Comparison of ENCODE assay signal across 10 cellular contexts in genomic region chr15:85318732-85319076, GRCh38.
A peak's percentile ranks its signal among the peaks of the same experiment; 100 is the strongest.
DNase-seq lines count a peak whose midpoint lies in the region; ATAC-seq lines count a peak whose summit lies in the region.
"Had no signal": no experiment of that assay in that cellular context is flagged by ENCODE, and none has a peak within 500 bp of the region (broad histone marks: within the 10 kb centered on the region; RNA-seq: fewer than 3 reads in every experiment).

No MANE protein-coding gene starts in this region.

- no peak for DNase-seq in activated T-cell treated with anti-CD3 and anti-CD28 coated beads, Interleukin-2, amount 50 U/mL, for 72 hours
- no peak for DNase-seq in activated T-cell treated with anti-CD3 and anti-CD28 coated beads, Interleukin-2, amount 50 U/mL, for 4 hours
- no peak for DNase-seq in activated T-helper 1 cell treated with anti-CD3 and anti-CD28 coated beads, Interleukin-12 subunit alpha, Interleukin-12 subunit beta, Interleukin-2, Interleukin-4 antibody, amounts not matched to agents 30 ng/mL and 10 ng/mL and 1 ng/mL, durations not matched to agents 14 hours and 24 hours and 36 hours (ENCODE audit: low spot score)
- DNase-seq in stimulated activated naive B cell treated with anti-CD40 and anti-IgM and Interleukin-4, amounts not matched to agents 10 μg/mL and 1 μg/mL and 100 μg/mL, for 72 hours: no peak
- DNase-seq in DMS79 treated with DMSO at 0.1 percent for 48 hours (lab: John Stamatoyannopoulos, UW) (no peak), 8988T (no peak), midbrain (lab: John Stamatoyannopoulos, UW) (no peak)
- DNase-seq: C1 segment of cervical spinal cord, lower lobe of right lung had no signal

- H3K4me3 Mint-ChIP-seq in activated T-cell treated with anti-CD3 and anti-CD28 coated beads, Interleukin-2, amount 50 U/mL, for 72 hours: peak overlapping the region; percentile 32 to 51
- H3K4me3 Mint-ChIP-seq in activated T-cell treated with anti-CD3 and anti-CD28 coated beads, Interleukin-2, amount 50 U/mL, for 4 hours: no peak overlapping the region
- H3K4me3 Mint-ChIP-seq in activated T-helper 1 cell treated with anti-CD3 and anti-CD28 coated beads, Interleukin-12 subunit alpha, Interleukin-12 subunit beta, Interleukin-2, Interleukin-4 antibody, amounts not matched to agents 30 ng/mL and 10 ng/mL and 1 ng/mL, durations not matched to agents 14 hours and 24 hours and 36 hours: no peak overlapping the region
- H3K4me3 Mint-ChIP-seq in stimulated activated naive B cell treated with anti-CD40 and anti-IgM and Interleukin-4, amounts not matched to agents 10 μg/mL and 1 μg/mL and 100 μg/mL, for 72 hours: peak overlapping the region; percentile 21 to 43

- peak in 1 of 2 donors; percentile 22 for ATAC-seq in activated T-cell treated with anti-CD3 and anti-CD28 coated beads, Interleukin-2, amount 50 U/mL, for 72 hours (replicated peaks in 1 of 2)
- no peak for ATAC-seq in activated T-cell treated with anti-CD3 and anti-CD28 coated beads, Interleukin-2, amount 50 U/mL, for 4 hours
- peak; percentile 17 for ATAC-seq in HG02938 (IDR thresholded peaks at IDR 0.05; ENCODE audit: unreplicated experiment)
- ATAC-seq in stimulated activated naive B cell treated with anti-CD40 and anti-IgM and Interleukin-4, amounts not matched to agents 10 μg/mL and 1 μg/mL and 100 μg/mL, for 72 hours (replicated peaks): peak; percentile 59 to 60

- H3K36me3 Mint-ChIP-seq in activated T-cell treated with anti-CD3 and anti-CD28 coated beads, Interleukin-2, amount 50 U/mL, for 72 hours (ENCODE audit: insufficient read depth in 2 of 2): peaks cover 4 to 5% of the 10 kb centered on the region in 2 donors
- H3K36me3 Mint-ChIP-seq in activated T-cell treated with anti-CD3 and anti-CD28 coated beads, Interleukin-2, amount 50 U/mL, for 4 hours (ENCODE audit: insufficient read depth): peaks cover 3% of the 10 kb centered on the region
- peaks cover 8% of the 10 kb centered on the region for H3K36me3 Mint-ChIP-seq in activated T-helper 1 cell treated with anti-CD3 and anti-CD28 coated beads, Interleukin-12 subunit alpha, Interleukin-12 subunit beta, Interleukin-2, Interleukin-4 antibody, amounts not matched to agents 30 ng/mL and 10 ng/mL and 1 ng/mL, durations not matched to agents 14 hours and 24 hours and 36 hours (ENCODE audit: low read depth)
- H3K36me3 Mint-ChIP-seq in stimulated activated naive B cell treated with anti-CD40 and anti-IgM and Interleukin-4, amounts not matched to agents 10 μg/mL and 1 μg/mL and 100 μg/mL, for 72 hours: peaks cover 9 to 11% of the 10 kb centered on the region in 2 donors

- peaks cover 0 to 2% of the 10 kb centered on the region in 2 donors for H3K9me3 Mint-ChIP-seq in activated T-cell treated with anti-CD3 and anti-CD28 coated beads, Interleukin-2, amount 50 U/mL, for 72 hours
- peaks cover 14% of the 10 kb centered on the region for H3K9me3 Mint-ChIP-seq in activated T-cell treated with anti-CD3 and anti-CD28 coated beads, Interleukin-2, amount 50 U/mL, for 4 hours
- H3K9me3 Mint-ChIP-seq in activated T-helper 1 cell treated with anti-CD3 and anti-CD28 coated beads, Interleukin-12 subunit alpha, Interleukin-12 subunit beta, Interleukin-2, Interleukin-4 antibody, amounts not matched to agents 30 ng/mL and 10 ng/mL and 1 ng/mL, durations not matched to agents 14 hours and 24 hours and 36 hours: peaks cover 21% of the 10 kb centered on the region
- H3K9me3 Mint-ChIP-seq in stimulated activated naive B cell treated with anti-CD40 and anti-IgM and Interleukin-4, amounts not matched to agents 10 μg/mL and 1 μg/mL and 100 μg/mL, for 72 hours: peaks cover 7 to 8% of the 10 kb centered on the region in 2 donors

- H3K4me1 Mint-ChIP-seq in activated T-cell treated with anti-CD3 and anti-CD28 coated beads, Interleukin-2, amount 50 U/mL, for 72 hours (ENCODE audit: low read depth): peaks cover 55% of the 10 kb centered on the region
- peaks cover 48% of the 10 kb centered on the region for H3K4me1 Mint-ChIP-seq in activated T-cell treated with anti-CD3 and anti-CD28 coated beads, Interleukin-2, amount 50 U/mL, for 4 hours (ENCODE audit: low read depth)
- H3K4me1 Mint-ChIP-seq in activated T-helper 1 cell treated with anti-CD3 and anti-CD28 coated beads, Interleukin-12 subunit alpha, Interleukin-12 subunit beta, Interleukin-2, Interleukin-4 antibody, amounts not matched to agents 30 ng/mL and 10 ng/mL and 1 ng/mL, durations not matched to agents 14 hours and 24 hours and 36 hours (ENCODE audit: low read depth): peaks cover 55% of the 10 kb centered on the region
- H3K4me1 Mint-ChIP-seq in stimulated activated naive B cell treated with anti-CD40 and anti-IgM and Interleukin-4, amounts not matched to agents 10 μg/mL and 1 μg/mL and 100 μg/mL, for 72 hours: peaks cover 50 to 87% of the 10 kb centered on the region in 2 donors

- H3K27me3 Mint-ChIP-seq in activated T-cell treated with anti-CD3 and anti-CD28 coated beads, Interleukin-2, amount 50 U/mL, for 72 hours (ENCODE audit: low read depth): no peaks in the 10 kb centered on the region
- H3K27me3 Mint-ChIP-seq in activated T-cell treated with anti-CD3 and anti-CD28 coated beads, Interleukin-2, amount 50 U/mL, for 4 hours (ENCODE audit: low read depth): no peaks in the 10 kb centered on the region
- H3K27me3 Mint-ChIP-seq in activated T-helper 1 cell treated with anti-CD3 and anti-CD28 coated beads, Interleukin-12 subunit alpha, Interleukin-12 subunit beta, Interleukin-2, Interleukin-4 antibody, amounts not matched to agents 30 ng/mL and 10 ng/mL and 1 ng/mL, durations not matched to agents 14 hours and 24 hours and 36 hours (ENCODE audit: insufficient read depth): no peaks in the 10 kb centered on the region
- H3K27me3 Mint-ChIP-seq in stimulated activated naive B cell treated with anti-CD40 and anti-IgM and Interleukin-4, amounts not matched to agents 10 μg/mL and 1 μg/mL and 100 μg/mL, for 72 hours: no peaks in the 10 kb centered on the region

- H3K27ac Mint-ChIP-seq in activated T-cell treated with anti-CD3 and anti-CD28 coated beads, Interleukin-2, amount 50 U/mL, for 72 hours: no peak overlapping the region
- H3K27ac Mint-ChIP-seq in activated T-helper 1 cell treated with anti-CD3 and anti-CD28 coated beads, Interleukin-12 subunit alpha, Interleukin-12 subunit beta, Interleukin-2, Interleukin-4 antibody, amounts not matched to agents 30 ng/mL and 10 ng/mL and 1 ng/mL, durations not matched to agents 14 hours and 24 hours and 36 hours: peak overlapping the region; percentile 87
- H3K27ac Mint-ChIP-seq in stimulated activated naive B cell treated with anti-CD40 and anti-IgM and Interleukin-4, amounts not matched to agents 10 μg/mL and 1 μg/mL and 100 μg/mL, for 72 hours: peak overlapping the region; percentile 90

- intact Hi-C loops in activated T-helper 1 cell treated with anti-CD3 and anti-CD28 coated beads, Interleukin-12 subunit alpha, Interleukin-12 subunit beta, Interleukin-2, Interleukin-4 antibody, amounts not matched to agents 30 ng/mL and 10 ng/mL and 1 ng/mL, durations not matched to agents 14 hours and 24 hours and 36 hours (cut with micrococcal nuclease): loop anchor here (1.0 to 10.0 kb wide), 11 partner anchors 12 to 466 kb away; partner anchors contain the start of gene AKAP13

Comparison
In these comparisons a context has a peak if more than half of its experiments do, and no peak if none do; other contexts are left out.
1. H3K4me3 Mint-ChIP-seq: peak in activated T-cell treated with anti-CD3 and anti-CD28 coated beads, Interleukin-2, amount 50 U/mL, for 72 hours (2 of 2) and stimulated activated naive B cell treated with anti-CD40 and anti-IgM and Interleukin-4, amounts not matched to agents 10 μg/mL and 1 μg/mL and 100 μg/mL, for 72 hours (2 of 2); none in activated T-cell treated with anti-CD3 and anti-CD28 coated beads, Interleukin-2, amount 50 U/mL, for 4 hours (single experiment) and activated T-helper 1 cell treated with anti-CD3 and anti-CD28 coated beads, Interleukin-12 subunit alpha, Interleukin-12 subunit beta, Interleukin-2, Interleukin-4 antibody, amounts not matched to agents 30 ng/mL and 10 ng/mL and 1 ng/mL, durations not matched to agents 14 hours and 24 hours and 36 hours (single experiment).
2. ATAC-seq: peak in HG02938 (single experiment) and stimulated activated naive B cell treated with anti-CD40 and anti-IgM and Interleukin-4, amounts not matched to agents 10 μg/mL and 1 μg/mL and 100 μg/mL, for 72 hours (2 of 2); none in activated T-cell treated with anti-CD3 and anti-CD28 coated beads, Interleukin-2, amount 50 U/mL, for 4 hours (0 of 2).